ENCODE assay signal across 19 cellular contexts in the genomic region with DNA sequence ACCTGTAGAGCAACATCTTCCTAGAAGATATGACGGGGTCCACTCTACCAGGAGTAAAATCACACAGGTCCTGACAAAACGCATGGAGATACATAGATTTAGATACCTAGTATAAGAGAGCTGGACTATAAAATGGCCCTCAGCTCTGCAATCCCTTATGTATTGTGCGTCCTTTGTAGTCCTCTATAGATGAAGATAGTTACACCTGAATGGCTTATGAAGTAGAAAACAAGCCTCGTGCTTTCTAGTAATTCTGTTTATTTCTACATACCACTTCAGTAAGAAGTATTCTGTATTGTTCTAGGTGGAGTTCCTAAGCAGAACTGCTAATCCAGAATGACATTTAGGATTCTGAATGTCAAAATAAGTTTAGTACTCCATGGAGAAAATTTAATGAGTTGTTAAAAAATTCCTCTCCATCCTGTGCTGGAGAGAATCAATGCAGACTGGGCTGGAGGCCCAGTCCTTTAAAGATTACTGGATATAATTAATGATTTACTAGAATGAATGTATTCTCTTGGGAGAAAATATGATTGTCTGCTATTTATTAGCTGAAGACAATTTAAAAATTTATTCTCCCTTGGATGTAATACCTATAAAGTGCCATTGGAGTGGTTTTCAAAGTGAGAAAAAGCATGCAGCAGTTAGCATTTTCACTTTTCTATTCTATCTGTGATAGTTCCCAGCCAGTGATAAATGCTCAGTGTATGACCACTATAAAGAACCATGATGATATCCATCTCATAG.
DNase-seq lines count a peak whose midpoint lies in the region; ATAC-seq, FAIRE-seq and TF ChIP-seq lines count a peak whose summit lies in the region.
"Had no signal": no experiment of that assay in that cellular context is flagged by ENCODE, and none has a peak within 500 bp of the region (broad histone marks: within the 10 kb centered on the region; RNA-seq: fewer than 3 reads in every experiment).

No MANE protein-coding gene starts in this region.

- H3K27me3 ChIP-seq in pancreas: no peaks in the 10 kb centered on the region
- no peaks in the 10 kb centered on the region for H3K27me3 ChIP-seq in effector memory CD4-positive, alpha-beta T cell (replicated peaks; ENCODE audit: control insufficient read depth, insufficient read depth, low read length, poor library complexity, severe bottlenecking)
- H3K27me3 ChIP-seq: BLaER1 had no signal

- in situ Hi-C loops in Caki2 (cut with HindIII; ENCODE audit: low pct_unique_long_range_greater_than_20kb, low sequenced_read_pairs): no loop called here

- peak; percentile 87 for FAIRE-seq in islet of Langerhans (lab: Jason Lieb, UNC)
- no peak for FAIRE-seq in pancreas (lab: Jason Lieb, UNC)

- H3K4me3 ChIP-seq in pancreas: no peak overlapping the region
- H3K4me3 ChIP-seq in effector memory CD4-positive, alpha-beta T cell (ENCODE audit: insufficient read depth, low read depth, low read length, poor library complexity, severe bottlenecking): no peak overlapping the region
- H3K4me3 ChIP-seq: BLaER1 had no signal

- peak; percentile 34 for DNase-seq in Caki2 (ENCODE audit: low read depth)
- peak; percentile 22 for DNase-seq in NCI-H446 treated with DMSO at 0.1 percent for 48 hours (lab: John Stamatoyannopoulos, UW)
- peak in 4 of 6 donors; percentile 15 to 44 (median 30) for DNase-seq in pancreas
- DNase-seq in effector memory CD4-positive, alpha-beta T cell: no peak
- no peak for DNase-seq in C1 segment of cervical spinal cord (lab: John Stamatoyannopoulos, UW)
- DNase-seq: Caco-2; CD4-positive, alpha-beta memory T cell; EL; GF-D8; Karpas-422; MV-4-11; NCI-H1105 treated with DMSO at 0.1 percent for 48 hours; NCI-H2029 treated with DMSO at 0.1 percent for 48 hours; NCI-H526; OCI-M1; Right ventricle myocardium superior had no signal

- H3K4me1 ChIP-seq in pancreas: peaks cover 12 to 28% (median 17%) of the 10 kb centered on the region in 3 donors
- no peaks in the 10 kb centered on the region for H3K4me1 ChIP-seq in effector memory CD4-positive, alpha-beta T cell (ENCODE audit: control insufficient read depth, insufficient read depth, low read length, poor library complexity, severe bottlenecking)
- H3K4me1 ChIP-seq: Caco-2 had no signal

- WGBS in pancreas, 2 donors: 47 to 55% methylated on average over 4 of the region's 4 CpGs

- TF ChIP-seq CTCF in pancreas (IDR thresholded peaks at IDR 0.05): no peak

- no peaks in the 10 kb centered on the region for H3K36me3 ChIP-seq in pancreas
- no peaks in the 10 kb centered on the region for H3K36me3 ChIP-seq in effector memory CD4-positive, alpha-beta T cell (ENCODE audit: control insufficient read depth, insufficient read depth, low read length)
- H3K36me3 ChIP-seq: BLaER1 had no signal

- H3K27ac ChIP-seq in pancreas: peak overlapping the region in 1 of 4 donors; percentile 55
- no peak overlapping the region for H3K27ac ChIP-seq in effector memory CD4-positive, alpha-beta T cell (ENCODE audit: insufficient read depth, low read length, poor library complexity, severe bottlenecking)
- H3K27ac ChIP-seq: BLaER1 had no signal

- intact Hi-C loops in pancreas (cut with DNase I): no loop called here

- H3K9me3 ChIP-seq in pancreas: no peaks in the 10 kb centered on the region
- H3K9me3 ChIP-seq in effector memory CD4-positive, alpha-beta T cell (ENCODE audit: control insufficient read depth, low read length): no peaks in the 10 kb centered on the region
- H3K9me3 ChIP-seq: BLaER1, Caco-2 had no signal

- peak; percentile 84 to 94 (median 90) for ATAC-seq in pancreas
- no peak for ATAC-seq in GM19023 (IDR thresholded peaks at IDR 0.05; ENCODE audit: unreplicated experiment)

Comparison
In these comparisons a context has a peak if more than half of its experiments do, and no peak if none do; other contexts are left out.
1. DNase-seq: peak in Caki2 (single experiment), NCI-H446 treated with DMSO at 0.1 percent for 48 hours (single experiment) and pancreas (4 of 6); none in effector memory CD4-positive, alpha-beta T cell (0 of 3) and C1 segment of cervical spinal cord (0 of 14).